Comparison of ENCODE assay signal across 29 cellular contexts in genomic region chr1:240044620-240045019, GRCh38. TPM values are rescaled to one million over a fixed set of nuclear protein-coding genes. Genes with fewer than 3 reads are reported as not detected.
A peak's percentile ranks its signal among the peaks of the same experiment; 100 is the strongest.
DNase-seq lines count a peak whose midpoint lies in the region; ATAC-seq and TF ChIP-seq lines count a peak whose summit lies in the region.
"Had no signal": no experiment of that assay in that cellular context is flagged by ENCODE, and none has a peak within 500 bp of the region (broad histone marks: within the 10 kb centered on the region; RNA-seq: fewer than 3 reads in every experiment).

No MANE protein-coding gene starts in this region.

- H3K36me3 ChIP-seq in mesendoderm (ENCODE audit: control insufficient read depth, insufficient read depth, low read length): no peaks in the 10 kb centered on the region
- H3K36me3 ChIP-seq: BLaER1, esophagus muscularis mucosa, neutrophil, vagina had no signal

- no peak overlapping the region for H2BK120ac ChIP-seq in mesendoderm (ENCODE audit: low read depth, low read length)

- no peak for ATAC-seq in HG03571 (IDR thresholded peaks at IDR 0.05; ENCODE audit: unreplicated experiment)
- ATAC-seq in GM18505 (IDR thresholded peaks at IDR 0.05; ENCODE audit: unreplicated experiment): no peak
- ATAC-seq: activated CD8-positive, alpha-beta T cell treated with anti-CD3 and anti-CD28 coated beads for 36 hours; activated T-helper 17 cell treated with anti-CD3 and anti-CD28 coated beads, Interleukin-2, amount 50 U/mL, for 72 hours; GM12878; left lobe of liver; psoas muscle had no signal

- no peak overlapping the region for H4K8ac ChIP-seq in mesendoderm (ENCODE audit: low read depth, low read length)

- H3K4me2 ChIP-seq in mesendoderm (ENCODE audit: low read length): no peak overlapping the region
- H3K4me2 ChIP-seq: BLaER1 had no signal

- H4K5ac ChIP-seq in mesendoderm (ENCODE audit: low read length): no peak overlapping the region

- no peak overlapping the region for H3K56ac ChIP-seq in mesendoderm (ENCODE audit: low read length)

- no peak overlapping the region for H3K23ac ChIP-seq in mesendoderm (ENCODE audit: low read length)

- H3K79me2 ChIP-seq in mesendoderm (ENCODE audit: control insufficient read depth, insufficient read depth, low read length): no peaks in the 10 kb centered on the region

- no peak overlapping the region for H3K9ac ChIP-seq in mesendoderm (ENCODE audit: low read length)
- H3K9ac ChIP-seq: BLaER1 had no signal

- DNase-seq in A172 (ENCODE audit: low spot score) (peak; percentile 27), ELR (ENCODE audit: low read depth) (peak; percentile 33), M059J (ENCODE audit: low read depth) (peak; percentile 30), mesendoderm (peak; percentile 13), Kasumi-1 (lab: John Stamatoyannopoulos, UW) (no peak), NCI-H510A (lab: John Stamatoyannopoulos, UW) (no peak)
- DNase-seq: activated CD8-positive, alpha-beta T cell treated with anti-CD3 and anti-CD28 coated beads for 36 hours; anterior cingulate cortex; caudate nucleus; endodermal cell; hypothalamus; immature natural killer cell; KBM-7; NCI-H1436; NCI-H82; psoas muscle; stimulated activated naive CD4-positive, alpha-beta T cell treated with Interleukin-2 at 50 U/mL for 16 hours; testis had no signal

- H3K79me1 ChIP-seq in mesendoderm (ENCODE audit: low read length): no peaks in the 10 kb centered on the region

- no peak overlapping the region for H3K4ac ChIP-seq in mesendoderm (ENCODE audit: low read depth, low read length)

- H2AK5ac ChIP-seq in mesendoderm (ENCODE audit: low read length): no peak overlapping the region

- no peak overlapping the region for H3K27ac ChIP-seq in mesendoderm (ENCODE audit: low read depth, low read length)
- H3K27ac ChIP-seq: BLaER1, esophagus muscularis mucosa, neutrophil, psoas muscle, SK-N-MC, testis, vagina had no signal

- no CpG with 5 or more reads among the region's 6 CpGs for WGBS in mesendoderm (ENCODE audit: extremely low coverage, insufficient coverage, low lambda C conversion rate)

- H3K4me3 ChIP-seq in mesendoderm (ENCODE audit: low read length): no peak overlapping the region
- H3K4me3 ChIP-seq: BLaER1, esophagus muscularis mucosa, GM12878, psoas muscle, SK-N-MC, testis, vagina had no signal

- no peak overlapping the region for H2BK5ac ChIP-seq in mesendoderm (ENCODE audit: low read length)

- H3K18ac ChIP-seq in mesendoderm (ENCODE audit: low read length): no peak overlapping the region

- H3K27me3 ChIP-seq in mesendoderm (ENCODE audit: insufficient read depth, low read length, poor library complexity): no peaks in the 10 kb centered on the region
- H3K27me3 ChIP-seq: BLaER1, esophagus muscularis mucosa, neutrophil, testis, vagina had no signal

- H3K4me1 ChIP-seq in mesendoderm (ENCODE audit: control insufficient read depth, low read depth, low read length): no peaks in the 10 kb centered on the region
- H3K4me1 ChIP-seq: BLaER1, esophagus muscularis mucosa, psoas muscle, testis, vagina had no signal

- no peak for TF ChIP-seq POLR2A in GM18505 (IDR thresholded peaks at IDR 0.05; ENCODE audit: borderline replicate concordance, extremely low read depth, insufficient read depth, insufficient read length)

- no peak overlapping the region for H2BK15ac ChIP-seq in mesendoderm (replicated peaks; ENCODE audit: low read depth)

RNA-seq across cellular contexts. Expression of gene FMN2, which starts 47.1 kb away (rescaled TPM):
- total RNA-seq in A172 (2014; rRNA removed; shearing (Covaris generic)): 5.1 and 8.8 TPM in 2 replicates
- total RNA-seq in M059J (2014; rRNA removed; shearing (Covaris generic)): 6.0 and 19.2 TPM in 2 replicates
- 2.0 TPM for polyA plus RNA-seq in mesendoderm (2013, experiment 1 of 2)
- 1.9 TPM for polyA plus RNA-seq in mesendoderm (2013, experiment 2 of 2)
- total RNA-seq: activated CD8-positive, alpha-beta T cell treated with anti-CD3 and anti-CD28 coated beads for 36 hours; activated T-helper 17 cell treated with anti-CD3 and anti-CD28 coated beads, Interleukin-2, amount 50 U/mL, for 72 hours; GM12878; left lobe of liver; T-helper 2 cell treated with Interferon-gamma antibody and Interleukin-4, amounts not matched to agents 100 ng/mL and 5 ng/mL, for 36 hours; vagina had no signal
- polyA plus RNA-seq: immature natural killer cell had no signal

Comparison
In these comparisons a context has a peak if more than half of its experiments do, and no peak if none do; other contexts are left out.
1. DNase-seq: peak in A172 (single experiment), ELR (single experiment), M059J (single experiment) and mesendoderm (single experiment); none in Kasumi-1 (0 of 2) and NCI-H510A (single experiment).